ENCODE assay signal across 2 cellular contexts in the genomic region with DNA sequence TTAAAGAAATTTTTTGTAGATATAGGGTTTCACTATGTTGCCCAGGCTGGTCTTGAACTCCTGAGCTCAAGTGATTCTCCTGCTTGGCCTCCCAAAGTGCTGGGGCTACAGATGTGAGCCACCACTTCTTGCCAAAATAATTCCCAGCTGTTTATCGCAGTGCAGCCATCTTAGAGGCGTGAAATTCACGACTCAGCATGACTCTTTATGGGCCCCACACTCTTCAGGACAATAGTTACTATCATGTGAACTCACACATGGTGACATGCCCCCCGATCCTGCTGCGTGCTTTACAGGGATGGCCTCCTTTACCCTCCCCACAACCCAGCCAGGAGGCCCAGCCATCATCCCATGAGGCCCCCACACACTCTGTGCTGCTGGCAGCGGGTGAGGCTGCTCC.
TF ChIP-seq lines count a peak whose summit lies in the region.

No MANE protein-coding gene starts in this region.

TF ChIP-seq in GM23338, 12 proteins besides CTCF, POLR2A, EP300 and RAD21:
- no peak for TF ChIP-seq ZNF114 (CRISPR knock-in tag; IDR thresholded peaks at IDR 0.05)
- TF ChIP-seq EZH2phosphoT487 (IDR thresholded peaks at IDR 0.05; ENCODE audit: unreplicated experiment): no peak
- TF ChIP-seq, protein P1, sequence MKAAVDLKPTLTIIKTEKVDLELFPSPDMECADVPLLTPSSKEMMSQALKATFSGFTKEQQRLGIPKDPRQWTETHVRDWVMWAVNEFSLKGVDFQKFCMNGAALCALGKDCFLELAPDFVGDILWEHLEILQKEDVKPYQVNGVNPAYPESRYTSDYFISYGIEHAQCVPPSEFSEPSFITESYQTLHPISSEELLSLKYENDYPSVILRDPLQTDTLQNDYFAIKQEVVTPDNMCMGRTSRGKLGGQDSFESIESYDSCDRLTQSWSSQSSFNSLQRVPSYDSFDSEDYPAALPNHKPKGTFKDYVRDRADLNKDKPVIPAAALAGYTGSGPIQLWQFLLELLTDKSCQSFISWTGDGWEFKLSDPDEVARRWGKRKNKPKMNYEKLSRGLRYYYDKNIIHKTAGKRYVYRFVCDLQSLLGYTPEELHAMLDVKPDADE (IDR thresholded peaks at IDR 0.05): no peak
- TF ChIP-seq STAT1 (IDR thresholded peaks at IDR 0.05; ENCODE audit: unreplicated experiment): no peak
- no peak for TF ChIP-seq REST (IDR thresholded peaks at IDR 0.05; ENCODE audit: unreplicated experiment)
- no peak for TF ChIP-seq POLR2AphosphoS5 (IDR thresholded peaks at IDR 0.05; ENCODE audit: low read depth)
- no peak for TF ChIP-seq NANOG (IDR thresholded peaks at IDR 0.05; ENCODE audit: borderline replicate concordance)
- TF ChIP-seq JUNB (IDR thresholded peaks at IDR 0.05; ENCODE audit: unreplicated experiment): no peak
- TF ChIP-seq CREB1 (CRISPR knock-in tag; IDR thresholded peaks at IDR 0.05; ENCODE audit: low read depth): no peak
- TF ChIP-seq, protein P2, sequence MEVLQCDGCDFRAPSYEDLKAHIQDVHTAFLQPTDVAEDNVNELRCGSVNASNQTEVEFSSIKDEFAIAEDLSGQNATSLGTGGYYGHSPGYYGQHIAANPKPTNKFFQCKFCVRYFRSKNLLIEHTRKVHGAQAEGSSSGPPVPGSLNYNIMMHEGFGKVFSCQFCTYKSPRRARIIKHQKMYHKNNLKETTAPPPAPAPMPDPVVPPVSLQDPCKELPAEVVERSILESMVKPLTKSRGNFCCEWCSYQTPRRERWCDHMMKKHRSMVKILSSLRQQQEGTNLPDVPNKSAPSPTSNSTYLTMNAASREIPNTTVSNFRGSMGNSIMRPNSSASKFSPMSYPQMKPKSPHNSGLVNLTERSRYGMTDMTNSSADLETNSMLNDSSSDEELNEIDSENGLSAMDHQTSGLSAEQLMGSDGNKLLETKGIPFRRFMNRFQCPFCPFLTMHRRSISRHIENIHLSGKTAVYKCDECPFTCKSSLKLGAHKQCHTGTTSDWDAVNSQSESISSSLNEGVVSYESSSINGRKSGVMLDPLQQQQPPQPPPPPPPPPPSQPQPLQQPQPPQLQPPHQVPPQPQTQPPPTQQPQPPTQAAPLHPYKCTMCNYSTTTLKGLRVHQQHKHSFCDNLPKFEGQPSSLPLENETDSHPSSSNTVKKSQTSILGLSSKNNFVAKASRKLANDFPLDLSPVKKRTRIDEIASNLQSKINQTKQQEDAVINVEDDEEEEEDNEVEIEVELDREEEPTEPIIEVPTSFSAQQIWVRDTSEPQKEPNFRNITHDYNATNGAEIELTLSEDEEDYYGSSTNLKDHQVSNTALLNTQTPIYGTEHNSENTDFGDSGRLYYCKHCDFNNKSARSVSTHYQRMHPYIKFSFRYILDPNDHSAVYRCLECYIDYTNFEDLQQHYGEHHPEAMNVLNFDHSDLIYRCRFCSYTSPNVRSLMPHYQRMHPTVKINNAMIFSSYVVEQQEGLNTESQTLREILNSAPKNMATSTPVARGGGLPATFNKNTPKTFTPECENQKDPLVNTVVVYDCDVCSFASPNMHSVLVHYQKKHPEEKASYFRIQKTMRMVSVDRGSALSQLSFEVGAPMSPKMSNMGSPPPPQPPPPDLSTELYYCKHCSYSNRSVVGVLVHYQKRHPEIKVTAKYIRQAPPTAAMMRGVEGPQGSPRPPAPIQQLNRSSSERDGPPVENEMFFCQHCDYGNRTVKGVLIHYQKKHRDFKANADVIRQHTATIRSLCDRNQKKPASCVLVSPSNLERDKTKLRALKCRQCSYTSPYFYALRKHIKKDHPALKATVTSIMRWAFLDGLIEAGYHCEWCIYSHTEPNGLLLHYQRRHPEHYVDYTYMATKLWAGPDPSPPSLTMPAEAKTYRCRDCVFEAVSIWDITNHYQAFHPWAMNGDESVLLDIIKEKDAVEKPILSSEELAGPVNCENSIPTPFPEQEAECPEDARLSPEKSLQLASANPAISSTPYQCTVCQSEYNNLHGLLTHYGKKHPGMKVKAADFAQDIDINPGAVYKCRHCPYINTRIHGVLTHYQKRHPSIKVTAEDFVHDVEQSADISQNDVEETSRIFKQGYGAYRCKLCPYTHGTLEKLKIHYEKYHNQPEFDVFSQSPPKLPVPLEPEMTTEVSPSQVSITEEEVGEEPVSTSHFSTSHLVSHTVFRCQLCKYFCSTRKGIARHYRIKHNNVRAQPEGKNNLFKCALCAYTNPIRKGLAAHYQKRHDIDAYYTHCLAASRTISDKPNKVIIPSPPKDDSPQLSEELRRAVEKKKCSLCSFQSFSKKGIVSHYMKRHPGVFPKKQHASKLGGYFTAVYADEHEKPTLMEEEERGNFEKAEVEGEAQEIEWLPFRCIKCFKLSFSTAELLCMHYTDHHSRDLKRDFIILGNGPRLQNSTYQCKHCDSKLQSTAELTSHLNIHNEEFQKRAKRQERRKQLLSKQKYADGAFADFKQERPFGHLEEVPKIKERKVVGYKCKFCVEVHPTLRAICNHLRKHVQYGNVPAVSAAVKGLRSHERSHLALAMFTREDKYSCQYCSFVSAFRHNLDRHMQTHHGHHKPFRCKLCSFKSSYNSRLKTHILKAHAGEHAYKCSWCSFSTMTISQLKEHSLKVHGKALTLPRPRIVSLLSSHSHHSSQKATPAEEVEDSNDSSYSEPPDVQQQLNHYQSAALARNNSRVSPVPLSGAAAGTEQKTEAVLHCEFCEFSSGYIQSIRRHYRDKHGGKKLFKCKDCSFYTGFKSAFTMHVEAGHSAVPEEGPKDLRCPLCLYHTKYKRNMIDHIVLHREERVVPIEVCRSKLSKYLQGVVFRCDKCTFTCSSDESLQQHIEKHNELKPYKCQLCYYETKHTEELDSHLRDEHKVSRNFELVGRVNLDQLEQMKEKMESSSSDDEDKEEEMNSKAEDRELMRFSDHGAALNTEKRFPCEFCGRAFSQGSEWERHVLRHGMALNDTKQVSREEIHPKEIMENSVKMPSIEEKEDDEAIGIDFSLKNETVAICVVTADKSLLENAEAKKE (CRISPR knock-in tag; IDR thresholded peaks at IDR 0.05): no peak

TF ChIP-seq in H1, 55 proteins besides CTCF, POLR2A, EP300 and RAD21:
- TF ChIP-seq SP2 (IDR thresholded peaks at IDR 0.05; ENCODE audit: low read length) (no peak), CREB1 (IDR thresholded peaks at IDR 0.05) (no peak), TAF7 (optimal IDR thresholded peaks at IDR 0.05; ENCODE audit: borderline replicate concordance, low read depth, low read length) (no peak), GABPA (IDR thresholded peaks at IDR 0.05; ENCODE audit: borderline replicate concordance, insufficient read depth, low read length) (no peak), SP4 (IDR thresholded peaks at IDR 0.05; ENCODE audit: low read length) (no peak), TCF12 (IDR thresholded peaks at IDR 0.05; ENCODE audit: low read depth, low read length) (no peak), KDM4A (IDR thresholded peaks at IDR 0.05; ENCODE audit: low read depth, low read length, severe bottlenecking) (no peak), CTBP2 (IDR thresholded peaks at IDR 0.05; ENCODE audit: borderline replicate concordance, insufficient read depth, insufficient read length, low read length) (no peak), MAFK (IDR thresholded peaks at IDR 0.05; ENCODE audit: low read depth, low read length) (no peak), KDM1A (IDR thresholded peaks at IDR 0.05; ENCODE audit: borderline replicate concordance, low read length) (no peak)
